15 cellular contexts compared by ENCODE assay signal in genomic region chr12:91139981-91140659, GRCh38. TPM values are rescaled to one million over a fixed set of nuclear protein-coding genes. Genes with fewer than 3 reads are reported as not detected.
DNase-seq lines count a peak whose midpoint lies in the region; TF ChIP-seq lines count a peak whose summit lies in the region.
"Had no signal": no experiment of that assay in that cellular context is flagged by ENCODE, and none has a peak within 500 bp of the region (broad histone marks: within the 10 kb centered on the region; RNA-seq: fewer than 3 reads in every experiment).

No MANE protein-coding gene starts in this region.

- POLR2A ChIA-PET in HEK293T (lab: Yijun Ruan, JAX) = no interaction called here

- H3K27ac ChIP-seq in breast epithelium (peak overlapping the region; percentile 38 to 60), hepatocyte (peak overlapping the region; percentile 91), tibial artery (peak overlapping the region; percentile 46 to 53)
- H3K27ac ChIP-seq: epithelial cell of prostate had no signal

- H3K4me1 ChIP-seq in breast epithelium (no peaks in the 10 kb centered on the region), hepatocyte (ENCODE audit: insufficient read depth) (peaks cover 35% of the 10 kb centered on the region), tibial artery (peaks cover 0 to 52% (median 17%) of the 10 kb centered on the region in 4 donors)

- CTCF ChIA-PET in HEK293T (lab: Yijun Ruan, JAX) = interaction anchor here (0.5 kb wide), 1 partner anchor 50 kb away, joined by 5 read pairs; no protein-coding TSS in a partner anchor

- intact Hi-C loops in breast epithelium (cut with DNase I; ENCODE audit: low total_unique reads) = no loop called here
- intact Hi-C loops in tibial artery (cut with DNase I; ENCODE audit: low total_unique reads) = no loop called here

- TF ChIP-seq CTCF in breast epithelium (IDR thresholded peaks at IDR 0.05) (no peak), hepatocyte (IDR thresholded peaks at IDR 0.05; ENCODE audit: poor library complexity) (no peak), tibial artery (IDR thresholded peaks at IDR 0.05) (no peak)

- H3K27me3 ChIP-seq in breast epithelium = no peaks in the 10 kb centered on the region
- no peaks in the 10 kb centered on the region for H3K27me3 ChIP-seq in hepatocyte
- no peaks in the 10 kb centered on the region for H3K27me3 ChIP-seq in tibial artery

- no peaks in the 10 kb centered on the region for H3K9me2 ChIP-seq in hepatocyte (replicated peaks; ENCODE audit: insufficient read depth)

- DNase-seq in HEK293T (ENCODE audit: extremely low spot score) (no peak), breast epithelium (ENCODE audit: low spot score in 2 of 2) (no peak), hepatocyte (ENCODE audit: low spot score) (peak; percentile 54), tibial artery (no peak), NCI-H1105 (lab: John Stamatoyannopoulos, UW) (no peak), NCI-H128 (lab: John Stamatoyannopoulos, UW; ENCODE audit: unreplicated experiment) (no peak), RKO (ENCODE audit: low spot score) (no peak), middle frontal gyrus (ENCODE audit: extremely low spot score, low spot score) (no peak)
- DNase-seq: activated CD4-positive, alpha-beta memory T cell treated with anti-CD3 and anti-CD28 coated beads for 36 hours; left colon; NCI-H510A treated with DMSO at 0.1 percent for 48 hours; small intestine; T-cell had no signal

- peak overlapping the region; percentile 49 for H3K4me2 ChIP-seq in hepatocyte

- H3K9me3 ChIP-seq in breast epithelium (no peaks in the 10 kb centered on the region), hepatocyte (ENCODE audit: low read depth) (no peaks in the 10 kb centered on the region), tibial artery (no peaks in the 10 kb centered on the region)

- no peaks in the 10 kb centered on the region for H4K20me1 ChIP-seq in hepatocyte (ENCODE audit: insufficient read depth, poor library complexity, severe bottlenecking)

- TF ChIP-seq POLR2A in breast epithelium (IDR thresholded peaks at IDR 0.05) = no peak

- H3K36me3 ChIP-seq in breast epithelium (no peaks in the 10 kb centered on the region), hepatocyte (replicated peaks; ENCODE audit: insufficient read depth, low read depth) (no peaks in the 10 kb centered on the region), tibial artery (no peaks in the 10 kb centered on the region)

- no peak overlapping the region for H2AFZ ChIP-seq in hepatocyte

- no peaks in the 10 kb centered on the region for H3K79me2 ChIP-seq in hepatocyte

- 42% methylated on average over 1 of the region's 1 CpG for WGBS in hepatocyte (ENCODE audit: low lambda C conversion rate, missing lambda C conversion rate)

- no peak overlapping the region for H3K4me3 ChIP-seq in breast epithelium
- no peak overlapping the region for H3K4me3 ChIP-seq in hepatocyte
- no peak overlapping the region for H3K4me3 ChIP-seq in tibial artery

TF ChIP-seq in HEK293T, 16 proteins besides CTCF, POLR2A, EP300 and RAD21:
- no peak for TF ChIP-seq FOXA1 (IDR thresholded peaks at IDR 0.05)
- peak; percentile 64 for TF ChIP-seq ZNF384 (IDR thresholded peaks at IDR 0.05)

RNA-seq across cellular contexts. Expression of gene LUM, which starts 28.8 kb away (rescaled TPM):
- 100 to 1,000 TPM; 180 to 449 (median 183) TPM for total RNA-seq in breast epithelium
- 1,782 and 2,030 TPM in 2 replicates for total RNA-seq in hepatocyte
- polyA plus RNA-seq in hepatocyte = 1,853 and 2,098 TPM in 2 replicates
- total RNA-seq: activated CD4-positive, alpha-beta memory T cell treated with anti-CD3 and anti-CD28 coated beads for 36 hours; activated naive CD4-positive, alpha-beta T cell treated with anti-CD3 and anti-CD28 coated beads, Interleukin-2, amount 50 U/mL, for 72 hours had no signal

RNA-seq across cellular contexts. Expression of gene DCN, which starts 42.5 kb away (rescaled TPM):
- 1,000 to 10,000 TPM; 1,081 to 4,374 (median 1,702) TPM for total RNA-seq in breast epithelium
- 1,789 and 1,996 TPM in 2 replicates for total RNA-seq in hepatocyte
- polyA plus RNA-seq in hepatocyte = 2,382 and 2,576 TPM in 2 replicates
- total RNA-seq: activated CD4-positive, alpha-beta memory T cell treated with anti-CD3 and anti-CD28 coated beads for 36 hours; activated naive CD4-positive, alpha-beta T cell treated with anti-CD3 and anti-CD28 coated beads, Interleukin-2, amount 50 U/mL, for 72 hours had no signal
